In genomic region chr12:120093592-120094355, GRCh38 we compare ENCODE assay signal across 11 cellular contexts. TPM values are rescaled to one million over a fixed set of nuclear protein-coding genes. Genes with fewer than 3 reads are reported as not detected.
DNase-seq lines count a peak whose midpoint lies in the region; ATAC-seq lines count a peak whose summit lies in the region.
"Had no signal": no experiment of that assay in that cellular context is flagged by ENCODE, and none has a peak within 500 bp of the region (broad histone marks: within the 10 kb centered on the region; RNA-seq: fewer than 3 reads in every experiment).

No MANE protein-coding gene starts in this region.

- H3K27me3 ChIP-seq in aorta (ENCODE audit: control insufficient read depth in 1 of 2, insufficient read depth in 2 of 2, low read length in 1 of 2), result no peaks in the 10 kb centered on the region
- H3K27me3 ChIP-seq: vagina had no signal

- no peak for DNase-seq in stimulated activated naive CD8-positive, alpha-beta T cell treated with anti-CD3 and anti-CD28 coated beads, Interleukin-15, Interleukin-2, amounts not matched to agents 100 U/mL and 50 U/mL, for 24 hours
- no peak for DNase-seq in T-helper 17 cell
- DNase-seq in iPS-NIHi7 (ENCODE audit: extremely low spot score), result peak; percentile 91
- DNase-seq in aorta, result peak in 1 of 2 donors; percentile 76
- DNase-seq in effector CD8-positive, alpha-beta T cell (lab: John Stamatoyannopoulos, UW), result no peak
- DNase-seq: COR-L47 had no signal

- H3K4me1 Mint-ChIP-seq in stimulated activated naive CD8-positive, alpha-beta T cell treated with anti-CD3 and anti-CD28 coated beads, Interleukin-15, Interleukin-2, amounts not matched to agents 100 ng/mL and 50 ng/mL, for 24 hours (ENCODE audit: low read depth), result peaks cover 4% of the 10 kb centered on the region
- H3K4me1 Mint-ChIP-seq in T-helper 17 cell, result peaks cover 10% of the 10 kb centered on the region

- no peak overlapping the region for H3K4me3 Mint-ChIP-seq in stimulated activated naive CD8-positive, alpha-beta T cell treated with anti-CD3 and anti-CD28 coated beads, Interleukin-15, Interleukin-2, amounts not matched to agents 100 ng/mL and 50 ng/mL, for 24 hours
- H3K4me3 Mint-ChIP-seq in T-helper 17 cell, result peak overlapping the region; percentile 58
- H3K4me3 Mint-ChIP-seq: dendritic cell treated with granulocyte-macrophage colony-stimulating factor and Interleukin-4, amounts not matched to agents 40 ng/mL and 50 ng/mL, for 4 days had no signal

- peaks cover 0 to 2% of the 10 kb centered on the region in 2 donors for H3K36me3 ChIP-seq in aorta (ENCODE audit: control insufficient read depth in 1 of 2, insufficient read depth in 2 of 2, low read length in 1 of 2)

- WGBS in aorta, 2 donors, result 61 to 65% methylated on average over 16 to 17 of the region's 17 CpGs

- H3K27me3 Mint-ChIP-seq in stimulated activated naive CD8-positive, alpha-beta T cell treated with anti-CD3 and anti-CD28 coated beads, Interleukin-15, Interleukin-2, amounts not matched to agents 100 ng/mL and 50 ng/mL, for 24 hours, result no peaks in the 10 kb centered on the region
- H3K27me3 Mint-ChIP-seq in T-helper 17 cell, result no peaks in the 10 kb centered on the region

- peaks cover 46% of the 10 kb centered on the region for H3K36me3 Mint-ChIP-seq in stimulated activated naive CD8-positive, alpha-beta T cell treated with anti-CD3 and anti-CD28 coated beads, Interleukin-15, Interleukin-2, amounts not matched to agents 100 ng/mL and 50 ng/mL, for 24 hours (ENCODE audit: low read depth)
- H3K36me3 Mint-ChIP-seq in T-helper 17 cell (ENCODE audit: low read depth), result peaks cover 3% of the 10 kb centered on the region

- no peak overlapping the region for H3K27ac ChIP-seq in aorta (ENCODE audit: low read depth in 1 of 2, low read length in 2 of 2)
- H3K27ac ChIP-seq: vagina had no signal

- no peaks in the 10 kb centered on the region for H3K9me3 Mint-ChIP-seq in stimulated activated naive CD8-positive, alpha-beta T cell treated with anti-CD3 and anti-CD28 coated beads, Interleukin-15, Interleukin-2, amounts not matched to agents 100 ng/mL and 50 ng/mL, for 24 hours
- H3K9me3 Mint-ChIP-seq: dendritic cell treated with granulocyte-macrophage colony-stimulating factor and Interleukin-4, amounts not matched to agents 40 ng/mL and 50 ng/mL, for 4 days had no signal

- no peaks in the 10 kb centered on the region for H3K4me1 ChIP-seq in aorta (ENCODE audit: control insufficient read depth in 1 of 2, insufficient read depth in 2 of 2, low read length in 2 of 2)
- H3K4me1 ChIP-seq: vagina had no signal

- intact Hi-C loops in aorta (cut with DNase I), result no loop called here

- no peaks in the 10 kb centered on the region for H3K9me3 ChIP-seq in T-helper 17 cell (ENCODE audit: control insufficient read depth, low read length, poor library complexity, severe bottlenecking)
- no peaks in the 10 kb centered on the region for H3K9me3 ChIP-seq in aorta (ENCODE audit: control insufficient read depth, low read length)
- H3K9me3 ChIP-seq: vagina had no signal

- no peak overlapping the region for H3K4me3 ChIP-seq in aorta (ENCODE audit: low read length in 2 of 2)
- H3K4me3 ChIP-seq: vagina had no signal

- ATAC-seq in stimulated activated naive CD8-positive, alpha-beta T cell treated with anti-CD3 and anti-CD28 coated beads, Interleukin-15, Interleukin-2, amounts not matched to agents 100 U/mL and 50 U/mL, for 24 hours, result no peak
- ATAC-seq in T-helper 17 cell (peak; percentile 22), aorta (ENCODE audit: low FRiP score) (peak; percentile 3), GM21381 (IDR thresholded peaks at IDR 0.05; ENCODE audit: unreplicated experiment) (no peak), GM19023 (IDR thresholded peaks at IDR 0.05; ENCODE audit: unreplicated experiment) (no peak)

- peak overlapping the region; percentile 40 for H3K27ac Mint-ChIP-seq in stimulated activated naive CD8-positive, alpha-beta T cell treated with anti-CD3 and anti-CD28 coated beads, Interleukin-15, Interleukin-2, amounts not matched to agents 100 ng/mL and 50 ng/mL, for 24 hours
- H3K27ac Mint-ChIP-seq in T-helper 17 cell, result peak overlapping the region; percentile 47
- H3K27ac Mint-ChIP-seq: dendritic cell treated with granulocyte-macrophage colony-stimulating factor and Interleukin-4, amounts not matched to agents 40 ng/mL and 50 ng/mL, for 4 days had no signal

RNA-seq across cellular contexts. Expression of gene RAB35, which starts 22.8 kb away (rescaled TPM):
- total RNA-seq in T-helper 17 cell (10 to 100 TPM; 53.3 to 64.9 TPM), aorta (10 to 100 TPM; 47.4 to 52.6 TPM)
- polyA plus RNA-seq in aorta, result 10 to 100 TPM; 15.7 to 23.7 TPM

Comparison
In these comparisons a context has a peak if more than half of its experiments do, and no peak if none do; other contexts are left out.
1. ATAC-seq: peak in T-helper 17 cell (single experiment) and aorta (single experiment); none in stimulated activated naive CD8-positive, alpha-beta T cell treated with anti-CD3 and anti-CD28 coated beads, Interleukin-15, Interleukin-2, amounts not matched to agents 100 U/mL and 50 U/mL, for 24 hours (single experiment), GM21381 (single experiment) and GM19023 (single experiment).